ENCODE assay signal across 1 cellular context in the genomic region with DNA sequence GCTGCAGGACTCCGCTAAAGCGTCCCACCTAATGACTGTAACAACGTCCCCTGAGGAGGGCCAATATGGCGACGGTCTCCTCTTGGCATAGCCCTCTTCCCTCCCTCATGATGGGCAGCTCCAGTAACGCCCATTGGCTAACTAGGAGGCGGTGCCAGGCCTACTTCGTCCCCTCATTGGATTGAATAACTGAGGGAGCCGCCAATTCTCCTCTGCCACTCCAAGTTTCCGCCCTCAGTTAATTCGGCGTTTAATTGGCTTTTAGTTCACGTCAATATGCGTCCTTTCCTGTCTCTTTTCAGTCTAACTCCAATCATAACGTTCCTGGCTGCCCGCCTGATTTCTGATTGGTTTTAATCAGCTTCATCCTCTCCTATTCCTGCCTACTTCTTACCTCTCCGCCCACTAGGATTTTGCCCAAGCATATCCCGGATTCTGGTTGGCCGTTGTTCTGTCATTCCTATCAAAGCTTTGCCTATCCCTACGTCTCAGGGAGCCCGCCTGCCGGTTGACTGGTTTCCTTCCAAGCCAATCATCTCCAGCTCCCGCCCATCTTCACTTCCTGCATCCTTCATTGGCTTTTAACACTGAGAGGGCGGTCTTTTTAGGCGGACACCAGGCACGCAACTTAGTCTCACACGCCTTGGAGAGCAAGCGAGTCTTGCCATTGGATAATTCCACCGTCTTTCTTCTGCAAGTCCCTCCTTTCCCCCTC.
A peak's percentile ranks its signal among the peaks of the same experiment; 100 is the strongest.
TF ChIP-seq lines count a peak whose summit lies in the region.

No MANE protein-coding gene starts in this region.

TF ChIP-seq in IMR-90, 13 proteins besides CTCF, POLR2A, EP300 and RAD21:
- peak; percentile 86; the same call in 1 of the 2 replicates for TF ChIP-seq FOS (IDR thresholded peaks at IDR 0.05; ENCODE audit: low read depth, low read length)
- TF ChIP-seq RCOR1 (IDR thresholded peaks at IDR 0.05; ENCODE audit: insufficient replicate concordance, low read length): no peak
- TF ChIP-seq MAZ (IDR thresholded peaks at IDR 0.05; ENCODE audit: borderline replicate concordance, low read depth, low read length): peak; percentile 74; the same call in 1 of the 2 replicates
- TF ChIP-seq CEBPB (IDR thresholded peaks at IDR 0.05; ENCODE audit: low read depth, low read length): 0 out of 2 replicates have a peak, but pooled peaks have one; percentile 3
- TF ChIP-seq NFE2L2 (IDR thresholded peaks at IDR 0.05; ENCODE audit: low read depth, low read length): 0 out of 2 replicates have a peak, but pooled peaks have one; percentile 4
